Comparison of ENCODE assay signal across 11 cellular contexts in the genomic region with DNA sequence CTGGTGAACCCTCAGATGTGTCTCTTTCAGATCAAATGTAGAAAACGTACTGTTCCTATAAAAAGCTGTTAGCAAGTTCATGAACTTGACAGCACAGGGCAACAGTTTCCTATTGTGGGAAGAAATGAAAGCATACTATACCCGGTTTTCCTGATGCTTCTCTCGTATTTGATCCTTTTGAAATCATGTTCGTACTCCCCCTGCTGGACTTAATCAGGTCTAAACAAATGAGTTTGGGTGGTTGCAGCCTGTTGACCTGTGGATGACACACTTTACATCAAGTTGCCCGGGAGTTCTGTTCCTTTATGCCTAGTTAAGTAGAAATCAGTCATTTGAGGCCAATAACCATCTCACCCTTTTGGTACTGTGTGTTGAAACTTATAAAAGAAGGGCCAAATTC.
DNase-seq lines count a peak whose midpoint lies in the region; ATAC-seq, FAIRE-seq and TF ChIP-seq lines count a peak whose summit lies in the region.
"Had no signal": no experiment of that assay in that cellular context is flagged by ENCODE, and none has a peak within 500 bp of the region (broad histone marks: within the 10 kb centered on the region; RNA-seq: fewer than 3 reads in every experiment).

No MANE protein-coding gene starts in this region.

- H3K27ac ChIP-seq in DND-41 (ENCODE audit: low read length) = no peak overlapping the region

- no peaks in the 10 kb centered on the region for H3K4me1 ChIP-seq in DND-41 (ENCODE audit: insufficient read depth, low read length)

- FAIRE-seq in HTR-8/SVneo (lab: Jason Lieb, UNC) = no peak
- FAIRE-seq: TTC549 had no signal

- H3K4me3 Mint-ChIP-seq in activated CD4-positive, alpha-beta T cell treated with anti-CD3 and anti-CD28 coated beads, Interleukin-2, amount 10 ng/mL, durations not matched to agents 7 days and 5 days = no peak overlapping the region

- CTCF ChIA-PET in activated CD4-positive, alpha-beta T cell treated with anti-CD3 and anti-CD28 coated beads, Interleukin-2, amount 10 ng/mL, durations not matched to agents 7 days and 5 days (lab: Charles Lee) = no interaction called here

- no peaks in the 10 kb centered on the region for H3K79me2 ChIP-seq in DND-41 (ENCODE audit: insufficient read depth, low read length)

- no peaks in the 10 kb centered on the region for H4K20me1 ChIP-seq in DND-41 (ENCODE audit: insufficient read depth, low read length)

- peaks cover 2% of the 10 kb centered on the region for H3K9me3 Mint-ChIP-seq in activated CD4-positive, alpha-beta T cell treated with anti-CD3 and anti-CD28 coated beads, Interleukin-2, amount 10 ng/mL, durations not matched to agents 7 days and 5 days

- no peaks in the 10 kb centered on the region for H3K36me3 Mint-ChIP-seq in activated CD4-positive, alpha-beta T cell treated with anti-CD3 and anti-CD28 coated beads, Interleukin-2, amount 10 ng/mL, durations not matched to agents 7 days and 5 days (ENCODE audit: low read depth)

- H3K36me3 ChIP-seq in DND-41 (ENCODE audit: insufficient read depth, low read length) = no peaks in the 10 kb centered on the region

- no peak for DNase-seq in DND-41
- peak; percentile 12 for DNase-seq in HTR-8/SVneo (ENCODE audit: insufficient read length, low spot score)
- peak; percentile 12 for DNase-seq in SK-N-DZ (ENCODE audit: low spot score)
- DNase-seq in iPS DF 4.7 (ENCODE audit: extremely low read depth, low spot score) = peak; percentile 33
- no peak for DNase-seq in activated CD4-positive, alpha-beta T cell treated with anti-CD3 and anti-CD28 coated beads, Interleukin-2, amount 50 U/mL, for 48 hours
- no peak for DNase-seq in stimulated activated CD8-positive, alpha-beta memory T cell treated with anti-CD3 and anti-CD28 coated beads, Interleukin-4, amount 100 ng/mL, for 48 hours
- no peak for DNase-seq in activated CD4-positive, alpha-beta T cell treated with anti-CD3 and anti-CD28 coated beads, Interleukin-2, amount 10 ng/mL, durations not matched to agents 7 days and 5 days
- DNase-seq: central memory CD4-positive, alpha-beta T cell had no signal

- ATAC-seq in DND-41 (ENCODE audit: insufficient read depth, low read depth) (no peak), GM18867 (IDR thresholded peaks at IDR 0.05; ENCODE audit: unreplicated experiment) (no peak)
- ATAC-seq: mucosa of descending colon had no signal

- POLR2A ChIA-PET in activated CD4-positive, alpha-beta T cell treated with anti-CD3 and anti-CD28 coated beads, Interleukin-2, amount 10 ng/mL, durations not matched to agents 7 days and 5 days (lab: Charles Lee) = no interaction called here

- TF ChIP-seq CTCF in DND-41 (IDR thresholded peaks at IDR 0.05; ENCODE audit: borderline replicate concordance, extremely low read depth, low read length, poor library complexity, severe bottlenecking) = peak; percentile 20

- no peaks in the 10 kb centered on the region for H3K9me3 ChIP-seq in DND-41 (ENCODE audit: insufficient read depth, low read length, severe bottlenecking)
- H3K9me3 ChIP-seq: mucosa of descending colon had no signal

- no peak overlapping the region for H3K4me2 ChIP-seq in DND-41 (ENCODE audit: insufficient read depth, low read length)

- H3K4me1 Mint-ChIP-seq in activated CD4-positive, alpha-beta T cell treated with anti-CD3 and anti-CD28 coated beads, Interleukin-2, amount 10 ng/mL, durations not matched to agents 7 days and 5 days = no peaks in the 10 kb centered on the region

- no peak overlapping the region for H3K27ac Mint-ChIP-seq in activated CD4-positive, alpha-beta T cell treated with anti-CD3 and anti-CD28 coated beads, Interleukin-2, amount 10 ng/mL, durations not matched to agents 7 days and 5 days

- no peaks in the 10 kb centered on the region for H3K27me3 ChIP-seq in DND-41 (ENCODE audit: insufficient read depth, low read length, poor library complexity)

- H2AFZ ChIP-seq in DND-41 (ENCODE audit: low read depth, low read length) = peak overlapping the region; percentile 17; the same call in 1 of the 2 replicates

- H3K9ac ChIP-seq in DND-41 (ENCODE audit: low read depth, low read length) = no peak overlapping the region

- H3K4me3 ChIP-seq in DND-41 (ENCODE audit: low read depth in 1 of 2, low read length in 2 of 2) = no peak overlapping the region
- H3K4me3 ChIP-seq: mucosa of descending colon had no signal

- no peaks in the 10 kb centered on the region for H3K27me3 Mint-ChIP-seq in activated CD4-positive, alpha-beta T cell treated with anti-CD3 and anti-CD28 coated beads, Interleukin-2, amount 10 ng/mL, durations not matched to agents 7 days and 5 days

Comparison
In these comparisons a context has a peak if more than half of its experiments do, and no peak if none do; other contexts are left out.
1. DNase-seq: peak in HTR-8/SVneo (single experiment), SK-N-DZ (single experiment) and iPS DF 4.7 (single experiment); none in DND-41 (single experiment), activated CD4-positive, alpha-beta T cell treated with anti-CD3 and anti-CD28 coated beads, Interleukin-2, amount 50 U/mL, for 48 hours (0 of 2), stimulated activated CD8-positive, alpha-beta memory T cell treated with anti-CD3 and anti-CD28 coated beads, Interleukin-4, amount 100 ng/mL, for 48 hours (single experiment) and activated CD4-positive, alpha-beta T cell treated with anti-CD3 and anti-CD28 coated beads, Interleukin-2, amount 10 ng/mL, durations not matched to agents 7 days and 5 days (single experiment).